Comparison of ENCODE assay signal across 26 cellular contexts in the genomic region with DNA sequence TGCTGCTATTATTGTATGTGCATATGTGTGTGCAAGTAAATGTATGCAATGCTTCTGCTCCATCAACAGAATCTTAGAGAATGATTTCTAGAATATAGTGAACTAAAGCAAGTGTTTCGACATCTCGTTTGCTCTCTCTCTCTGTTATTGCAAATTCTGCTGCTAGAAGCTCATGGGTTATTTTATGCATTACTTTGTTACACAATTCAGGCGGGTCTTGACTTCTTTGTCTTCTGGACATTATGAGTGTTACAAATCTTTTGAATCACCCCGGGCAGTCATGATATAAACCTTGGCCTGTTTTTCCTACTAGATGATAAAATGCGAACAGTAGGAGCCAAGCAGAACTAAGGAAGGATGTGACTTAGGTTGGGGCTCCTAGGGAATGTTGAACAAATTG.
"Had no signal": no experiment of that assay in that cellular context is flagged by ENCODE, and none has a peak within 500 bp of the region (broad histone marks: within the 10 kb centered on the region; RNA-seq: fewer than 3 reads in every experiment).

No MANE protein-coding gene starts in this region.

- H3K36me3 Mint-ChIP-seq: activated naive CD8-positive, alpha-beta T cell had no signal

- DNase-seq: activated CD4-positive, alpha-beta T cell treated with anti-CD3 and anti-CD28 coated beads for 1 hour; activated CD4-positive, alpha-beta T cell treated with anti-CD3 and anti-CD28 coated beads for 48 hours; activated CD4-positive, alpha-beta T cell treated with anti-CD3 and anti-CD28 coated beads, Interleukin-2, amount 50 U/mL, for 1 hour; activated CD4-positive, alpha-beta T cell treated with anti-CD3 and anti-CD28 coated beads, Interleukin-2, amount 50 U/mL, for 48 hours; activated CD8-positive, alpha-beta memory T cell treated with anti-CD3 and anti-CD28 coated beads for 24 hours; activated CD8-positive, alpha-beta T cell treated with anti-CD3 and anti-CD28 coated beads for 36 hours; activated effector memory CD4-positive, alpha-beta T cell treated with Interleukin-2 at 50 U/mL for 16 hours; activated gamma-delta T cell treated with Interleukin-2 at 50 U/mL for 16 hours; activated naive CD4-positive, alpha-beta T cell treated with anti-CD3 and anti-CD28 coated beads, Interleukin-2, amount 50 U/mL, for 16 hours; activated naive CD4-positive, alpha-beta T cell treated with Interleukin-2 at 50 U/mL for 16 hours; activated T-cell treated with anti-CD3 and anti-CD28 coated beads, Interleukin-2, amount 50 U/mL, for 4 hours; adrenal gland; amygdala; aorta; body of pancreas; caudate nucleus; cortex of kidney; dermis blood vessel endothelial cell; effector CD4-positive, alpha-beta T cell; effector memory CD8-positive, alpha-beta T cell; heart left ventricle; T-helper 2 cell had no signal

- H3K4me3 Mint-ChIP-seq: activated CD8-positive, alpha-beta T cell treated with anti-CD3 and anti-CD28 coated beads for 36 hours; activated naive CD8-positive, alpha-beta T cell; activated T-cell treated with anti-CD3 and anti-CD28 coated beads, Interleukin-2, amount 50 U/mL, for 4 hours; activated T-helper 17 cell treated with anti-CD3 and anti-CD28 coated beads, Interleukin-2, amount 50 U/mL, for 72 hours; effector memory CD8-positive, alpha-beta T cell; WTC11 had no signal

- H3K27ac Mint-ChIP-seq: activated CD8-positive, alpha-beta T cell treated with anti-CD3 and anti-CD28 coated beads for 36 hours; activated naive CD8-positive, alpha-beta T cell; activated T-helper 17 cell treated with anti-CD3 and anti-CD28 coated beads, Interleukin-2, amount 50 U/mL, for 72 hours; effector memory CD8-positive, alpha-beta T cell; WTC11 had no signal

- ATAC-seq: activated CD8-positive, alpha-beta T cell treated with anti-CD3 and anti-CD28 coated beads for 36 hours; activated T-cell treated with anti-CD3 and anti-CD28 coated beads, Interleukin-2, amount 50 U/mL, for 4 hours; activated T-helper 17 cell treated with anti-CD3 and anti-CD28 coated beads, Interleukin-2, amount 50 U/mL, for 72 hours; body of pancreas; effector memory CD8-positive, alpha-beta T cell; heart left ventricle; WTC11 had no signal

- H3K4me3 ChIP-seq: adrenal gland, body of pancreas, esophagus muscularis mucosa, heart left ventricle had no signal

- H3K4me1 Mint-ChIP-seq: WTC11 had no signal

- H3K27me3 Mint-ChIP-seq: activated T-helper 17 cell treated with anti-CD3 and anti-CD28 coated beads, Interleukin-2, amount 50 U/mL, for 72 hours had no signal

- H3K9me3 Mint-ChIP-seq: activated T-helper 17 cell treated with anti-CD3 and anti-CD28 coated beads, Interleukin-2, amount 50 U/mL, for 72 hours had no signal
